15 cellular contexts compared by ENCODE assay signal in genomic region chr1:10687782-10688408, GRCh38.
A peak's percentile ranks its signal among the peaks of the same experiment; 100 is the strongest.
DNase-seq lines count a peak whose midpoint lies in the region; ATAC-seq and TF ChIP-seq lines count a peak whose summit lies in the region.
"Had no signal": no experiment of that assay in that cellular context is flagged by ENCODE, and none has a peak within 500 bp of the region (broad histone marks: within the 10 kb centered on the region; RNA-seq: fewer than 3 reads in every experiment).

No MANE protein-coding gene starts in this region.

- ATAC-seq in GM21526 (IDR thresholded peaks at IDR 0.05; ENCODE audit: low FRiP score, unreplicated experiment) (no peak), omental fat pad (ENCODE audit: low FRiP score) (no peak)

- H3K27ac Mint-ChIP-seq in progenitor cell of endocrine pancreas: peak overlapping the region; percentile 80

- H3K27me3 Mint-ChIP-seq in progenitor cell of endocrine pancreas: peaks cover 12% of the 10 kb centered on the region

- H3K27ac ChIP-seq in vagina: no peak overlapping the region

- in situ Hi-C loops in KBM-7 (cut with MboI; ENCODE audit: low pct_unique_long_range_greater_than_20kb, low sequenced_read_pairs): no loop called here

- no peaks in the 10 kb centered on the region for H3K36me3 ChIP-seq in vagina

- H3K4me1 ChIP-seq in vagina: peaks cover 85% of the 10 kb centered on the region

- H3K9me3 Mint-ChIP-seq in progenitor cell of endocrine pancreas (ENCODE audit: low read depth): no peaks in the 10 kb centered on the region

- no peak overlapping the region for H3K4me3 ChIP-seq in AG04449 (ENCODE audit: low read depth, low read length)
- H3K4me3 ChIP-seq in fibroblast of pulmonary artery (replicated peaks; ENCODE audit: low read depth, low read length): no peak overlapping the region
- no peak overlapping the region for H3K4me3 ChIP-seq in vagina

- CTCF ChIA-PET in AG04449 (lab: Yijun Ruan, JAX): interaction anchor here (0.6 to 1.1 kb wide), 2 partner anchors 9 to 51 kb away, joined by 3 read pairs; no protein-coding TSS in a partner anchor

- POLR2A ChIA-PET in AG04449 (lab: Yijun Ruan, JAX): no interaction called here

- TF ChIP-seq POLR2A in vagina (IDR thresholded peaks at IDR 0.05): no peak

- DNase-seq in AG04449 (ENCODE audit: low read depth, low spot score) (peak; percentile 5), NCI-H69 (lab: John Stamatoyannopoulos, UW) (peak; percentile 35), fibroblast of pulmonary artery (ENCODE audit: low read depth) (peak; percentile 42), progenitor cell of endocrine pancreas (ENCODE audit: low spot score, unreplicated experiment) (no peak), vagina (ENCODE audit: extremely low spot score in 2 of 2) (no peak), KBM-7 (no peak), omental fat pad (ENCODE audit: low spot score) (no peak)
- DNase-seq: activated CD4-positive, alpha-beta T cell treated with anti-CD3 and anti-CD28 coated beads for 48 hours; activated effector memory CD4-positive, alpha-beta T cell treated with Interleukin-2 at 50 U/mL for 16 hours; AML-193; cerebellar nuclear complex; NCI-H1092 treated with DMSO at 0.1 percent for 48 hours; occipital lobe; stimulated activated CD4-positive, alpha-beta T cell treated with anti-CD3 and anti-CD28 coated beads, Interleukin-4, amount 100 ng/mL, for 4 hours had no signal

- no peak overlapping the region for H3K4me3 Mint-ChIP-seq in progenitor cell of endocrine pancreas (ENCODE audit: low read depth)

- H3K9me3 ChIP-seq in vagina: no peaks in the 10 kb centered on the region

- TF ChIP-seq CTCF in AG04449 (IDR thresholded peaks at IDR 0.05; ENCODE audit: insufficient read depth, low read length, missing control alignments) (no peak), fibroblast of pulmonary artery (IDR thresholded peaks at IDR 0.05; ENCODE audit: low read length, missing control alignments) (no peak), progenitor cell of endocrine pancreas (IDR thresholded peaks at IDR 0.05; ENCODE audit: unreplicated experiment) (no peak), vagina (IDR thresholded peaks at IDR 0.05) (no peak), omental fat pad (IDR thresholded peaks at IDR 0.05) (no peak)

- H3K27me3 ChIP-seq in vagina: no peaks in the 10 kb centered on the region

- intact Hi-C loops in vagina (cut with DNase I): loop anchor here (10.0 kb wide), 1 partner anchor 107 kb away; the partner anchor contains the start of gene CASZ1

- H3K4me1 Mint-ChIP-seq in progenitor cell of endocrine pancreas (ENCODE audit: low read depth): peaks cover 42% of the 10 kb centered on the region

- no peaks in the 10 kb centered on the region for H3K36me3 Mint-ChIP-seq in progenitor cell of endocrine pancreas (ENCODE audit: insufficient read depth)

Comparison
In these comparisons a context has a peak if more than half of its experiments do, and no peak if none do; other contexts are left out.
1. DNase-seq: peak in AG04449 (single experiment), NCI-H69 (single experiment) and fibroblast of pulmonary artery (single experiment); none in progenitor cell of endocrine pancreas (single experiment), vagina (0 of 2), KBM-7 (single experiment) and omental fat pad (single experiment).